Comparison of ENCODE assay signal across 17 cellular contexts in genomic region chr7:138254444-138254843, GRCh38.
DNase-seq lines count a peak whose midpoint lies in the region; ATAC-seq, FAIRE-seq and TF ChIP-seq lines count a peak whose summit lies in the region.
"Had no signal": no experiment of that assay in that cellular context is flagged by ENCODE, and none has a peak within 500 bp of the region (broad histone marks: within the 10 kb centered on the region; RNA-seq: fewer than 3 reads in every experiment).

No MANE protein-coding gene starts in this region.

- H3K9me3 ChIP-seq in H1 (ENCODE audit: insufficient read depth in 2 of 2, low read depth in 1 of 2, low read length in 1 of 2): no peaks in the 10 kb centered on the region

- H4K8ac ChIP-seq in H1 (ENCODE audit: extremely low read depth, insufficient read depth, low read length): no peak overlapping the region

- H3K23ac ChIP-seq in H1 (ENCODE audit: insufficient read length): no peak overlapping the region

- peaks cover 5% of the 10 kb centered on the region for H3K9me3 Mint-ChIP-seq in osteocyte (ENCODE audit: unreplicated experiment)
- H3K9me3 Mint-ChIP-seq in stimulated activated memory B cell treated with anti-CD40 and anti-IgM and Interleukin-4, amounts not matched to agents 10 μg/mL and 1 μg/mL and 100 μg/mL, for 72 hours: peaks cover 2% of the 10 kb centered on the region
- no peaks in the 10 kb centered on the region for H3K9me3 Mint-ChIP-seq in activated CD4-positive, alpha-beta memory T cell treated with anti-CD3 and anti-CD28 coated beads for 36 hours
- H3K9me3 Mint-ChIP-seq: CD4-positive, alpha-beta memory T cell had no signal

- no peaks in the 10 kb centered on the region for H3K27me3 ChIP-seq in H1 (replicated peaks in 1 of 4; ENCODE audit: control insufficient read depth in 3 of 4, extremely low read depth in 1 of 4, insufficient read depth in 3 of 4, low read length in 3 of 4)
- H3K27me3 ChIP-seq: BLaER1 had no signal

- H3K4me3 Mint-ChIP-seq in osteocyte (ENCODE audit: unreplicated experiment): no peak overlapping the region
- no peak overlapping the region for H3K4me3 Mint-ChIP-seq in stimulated activated memory B cell treated with anti-CD40 and anti-IgM and Interleukin-4, amounts not matched to agents 10 μg/mL and 1 μg/mL and 100 μg/mL, for 72 hours
- H3K4me3 Mint-ChIP-seq in activated CD4-positive, alpha-beta memory T cell treated with anti-CD3 and anti-CD28 coated beads for 36 hours: no peak overlapping the region
- H3K4me3 Mint-ChIP-seq: CD14-positive monocyte; CD4-positive, alpha-beta memory T cell had no signal

- no peaks in the 10 kb centered on the region for H4K20me1 ChIP-seq in H1 (replicated peaks in 1 of 2; ENCODE audit: control insufficient read depth in 1 of 2, insufficient read depth in 2 of 2, low read length in 2 of 2)
- H4K20me1 ChIP-seq: BLaER1 had no signal

- H3K4me2 ChIP-seq in H1 (ENCODE audit: insufficient read depth in 1 of 2, low read depth in 2 of 2, low read length in 2 of 2): no peak overlapping the region
- H3K4me2 ChIP-seq: BLaER1 had no signal

- no peak overlapping the region for H3K56ac ChIP-seq in H1 (replicated peaks; ENCODE audit: insufficient read length, low read depth, low read length)

- H4K91ac ChIP-seq in H1 (replicated peaks; ENCODE audit: insufficient read length, low read length): no peak overlapping the region

- H3K27ac ChIP-seq in H1 (ENCODE audit: low read depth, low read length): no peak overlapping the region
- H3K27ac ChIP-seq: BLaER1, HL-60 had no signal

- peak; percentile 21 to 45; a peak in 3 of 4 replicates for TF ChIP-seq RAD21 in H1 (IDR thresholded peaks at IDR 0.05 in 1 of 2, conservative IDR thresholded peaks at IDR 0.05 in 1 of 2; ENCODE audit: low read depth in 2 of 2, low read length in 2 of 2)

- no peak overlapping the region for H4K5ac ChIP-seq in H1 (ENCODE audit: insufficient read length, low read depth, low read length)

- peak; percentile 24 for DNase-seq in CMK (ENCODE audit: low read depth)
- DNase-seq in SK-MEL-5 (ENCODE audit: low read depth, low spot score): peak; percentile 17
- no peak for DNase-seq in H1 (ENCODE audit: low read depth in 1 of 2, low spot score in 2 of 2)
- peak; percentile 23 for DNase-seq in osteocyte (ENCODE audit: extremely low spot score, unreplicated experiment)
- no peak for DNase-seq in NCI-H187 (lab: John Stamatoyannopoulos, UW)
- DNase-seq in activated CD4-positive, alpha-beta memory T cell treated with anti-CD3 and anti-CD28 coated beads for 36 hours: no peak
- DNase-seq: 8988T; Calu3; CD4-positive, alpha-beta memory T cell; DMS79 treated with DMSO at 0.1 percent for 48 hours; GF-D8; IMR-90 had no signal

- no peak for FAIRE-seq in H1 (lab: Jason Lieb, UNC)

- H3K36me3 ChIP-seq in H1 (ENCODE audit: control insufficient read depth in 2 of 4, insufficient read depth in 4 of 4, low read length in 3 of 4): peaks cover 0 to 4% (median 0%) of the 10 kb centered on the region in 4 experiments; a peak in 1 of 8 replicates
- H3K36me3 ChIP-seq: BLaER1, HAP-1 had no signal

- TF ChIP-seq POLR2A in H1 (IDR thresholded peaks at IDR 0.05; ENCODE audit: control extremely low read depth in 1 of 2, low read depth in 2 of 2, low read length in 2 of 2): no peak

- peak overlapping the region; percentile 71 for H3K18ac ChIP-seq in H1 (ENCODE audit: extremely low read depth, low read length)

- no peak overlapping the region for H3K14ac ChIP-seq in H1 (ENCODE audit: insufficient read length)

- intact Hi-C loops in activated CD4-positive, alpha-beta memory T cell treated with anti-CD3 and anti-CD28 coated beads for 36 hours (cut with micrococcal nuclease): no loop called here

- peaks cover 0 to 3% (median 1%) of the 10 kb centered on the region in 4 experiments; a peak in 3 of 7 replicates for H3K4me1 ChIP-seq in H1 (replicated peaks in 1 of 4; ENCODE audit: control insufficient read depth in 3 of 4, insufficient read depth in 4 of 4, low read length in 3 of 4)
- H3K4me1 ChIP-seq: BLaER1 had no signal

- H3K27ac Mint-ChIP-seq in osteocyte (ENCODE audit: unreplicated experiment): no peak overlapping the region
- H3K27ac Mint-ChIP-seq in stimulated activated memory B cell treated with anti-CD40 and anti-IgM and Interleukin-4, amounts not matched to agents 10 μg/mL and 1 μg/mL and 100 μg/mL, for 72 hours: no peak overlapping the region
- no peak overlapping the region for H3K27ac Mint-ChIP-seq in activated CD4-positive, alpha-beta memory T cell treated with anti-CD3 and anti-CD28 coated beads for 36 hours
- H3K27ac Mint-ChIP-seq: CD14-positive monocyte; CD4-positive, alpha-beta memory T cell had no signal

- no peaks in the 10 kb centered on the region for H3K36me3 Mint-ChIP-seq in osteocyte (ENCODE audit: unreplicated experiment)
- no peaks in the 10 kb centered on the region for H3K36me3 Mint-ChIP-seq in stimulated activated memory B cell treated with anti-CD40 and anti-IgM and Interleukin-4, amounts not matched to agents 10 μg/mL and 1 μg/mL and 100 μg/mL, for 72 hours
- H3K36me3 Mint-ChIP-seq in activated CD4-positive, alpha-beta memory T cell treated with anti-CD3 and anti-CD28 coated beads for 36 hours: no peaks in the 10 kb centered on the region
- H3K36me3 Mint-ChIP-seq: CD14-positive monocyte had no signal

- H2BK20ac ChIP-seq in H1 (ENCODE audit: low read length): peak overlapping the region; percentile 86; the same call in 1 of the 2 replicates

- TF ChIP-seq EP300 in H1 (IDR thresholded peaks at IDR 0.05; ENCODE audit: borderline replicate concordance in 1 of 2, low read depth in 2 of 2, low read length in 2 of 2): no peak

- H2BK120ac ChIP-seq in H1 (replicated peaks; ENCODE audit: low read depth, low read length): no peak overlapping the region

- H3K79me2 ChIP-seq in H1 (ENCODE audit: control insufficient read depth in 1 of 2, insufficient read depth in 2 of 2, low read length in 2 of 2): no peaks in the 10 kb centered on the region

- no peak overlapping the region for H3K4me3 ChIP-seq in H1 (ENCODE audit: extremely low read depth in 1 of 4, insufficient read depth in 2 of 4, low read depth in 3 of 4, low read length in 4 of 4)
- H3K4me3 ChIP-seq: BLaER1, HAP-1 had no signal

- H3K4me1 Mint-ChIP-seq in osteocyte (ENCODE audit: unreplicated experiment): peaks cover 5% of the 10 kb centered on the region
- no peaks in the 10 kb centered on the region for H3K4me1 Mint-ChIP-seq in stimulated activated memory B cell treated with anti-CD40 and anti-IgM and Interleukin-4, amounts not matched to agents 10 μg/mL and 1 μg/mL and 100 μg/mL, for 72 hours
- peaks cover 4% of the 10 kb centered on the region for H3K4me1 Mint-ChIP-seq in activated CD4-positive, alpha-beta memory T cell treated with anti-CD3 and anti-CD28 coated beads for 36 hours (ENCODE audit: low read depth)

- no peak overlapping the region for H2AK5ac ChIP-seq in H1 (ENCODE audit: low read depth, low read length)

- H2BK12ac ChIP-seq in H1 (ENCODE audit: low read depth, low read length): no peak overlapping the region; the same call in 1 of the 2 replicates

- H3K9ac ChIP-seq in H1 (replicated peaks in 1 of 4; ENCODE audit: extremely low read depth in 1 of 4, low read depth in 3 of 4, low read length in 3 of 4): no peak overlapping the region
- H3K9ac ChIP-seq: BLaER1 had no signal

- in situ Hi-C loops in SK-MEL-5 (cut with HindIII; ENCODE audit: low pct_unique_long_range_greater_than_20kb, low sequenced_read_pairs): no loop called here

- POLR2A ChIA-PET in H1 (lab: Charles Lee; ENCODE audit: partially characterized antibody): no interaction called here
- POLR2A ChIA-PET in activated CD4-positive, alpha-beta memory T cell treated with anti-CD3 and anti-CD28 coated beads for 36 hours (lab: Charles Lee): no interaction called here

- WGBS in H1 (ENCODE audit: extremely low coverage in 1 of 2, insufficient coverage in 1 of 2, insufficient read length in 1 of 2, insufficient replicate concordance in 2 of 2, low coverage in 1 of 2, low lambda C conversion rate in 2 of 2, missing lambda C conversion rate in 1 of 2), 2 experiments: 92% methylated on average over 5 of the region's 5 CpGs; no CpG with 5 or more reads in 1 of the 2 experiments

- no peak for ATAC-seq in stimulated activated memory B cell treated with anti-CD40 and anti-IgM and Interleukin-4, amounts not matched to agents 10 μg/mL and 1 μg/mL and 100 μg/mL, for 72 hours

- no peak overlapping the region for H2AFZ ChIP-seq in H1 (ENCODE audit: low read length)

- no peak overlapping the region for H2BK15ac ChIP-seq in H1 (ENCODE audit: low read length)

- H3K79me1 ChIP-seq in H1 (ENCODE audit: low read depth, low read length): no peaks in the 10 kb centered on the region

- CTCF ChIA-PET in H1 (lab: Charles Lee; ENCODE audit: partially characterized antibody): interaction anchor here (0.6 kb wide), 1 partner anchor 88 kb away, joined by 3 read pairs; no protein-coding TSS in a partner anchor
- CTCF ChIA-PET in activated CD4-positive, alpha-beta memory T cell treated with anti-CD3 and anti-CD28 coated beads for 36 hours (lab: Charles Lee): no interaction called here

- H2BK5ac ChIP-seq in H1 (ENCODE audit: low read depth, low read length): no peak overlapping the region

- TF ChIP-seq CTCF in H1 (IDR thresholded peaks at IDR 0.05; ENCODE audit: control extremely low read depth in 1 of 3, insufficient read depth in 1 of 3, low read depth in 1 of 3, low read length in 3 of 3): peak in 1 of 3 experiments; percentile 12; a peak in 1 of 4 replicates
- no peak for TF ChIP-seq CTCF in osteocyte (IDR thresholded peaks at IDR 0.05)

- no peaks in the 10 kb centered on the region for H3K23me2 ChIP-seq in H1 (ENCODE audit: low read depth, low read length)

- H3K4ac ChIP-seq in H1 (replicated peaks; ENCODE audit: insufficient read length, low read depth, low read length): no peak overlapping the region

- no peaks in the 10 kb centered on the region for H3K27me3 Mint-ChIP-seq in osteocyte (ENCODE audit: unreplicated experiment)
- H3K27me3 Mint-ChIP-seq in stimulated activated memory B cell treated with anti-CD40 and anti-IgM and Interleukin-4, amounts not matched to agents 10 μg/mL and 1 μg/mL and 100 μg/mL, for 72 hours: no peaks in the 10 kb centered on the region
- peaks cover 3% of the 10 kb centered on the region for H3K27me3 Mint-ChIP-seq in activated CD4-positive, alpha-beta memory T cell treated with anti-CD3 and anti-CD28 coated beads for 36 hours

TF ChIP-seq in H1, 55 proteins besides CTCF, POLR2A, EP300 and RAD21 (continues in another document):
- TF ChIP-seq NRF1 (IDR thresholded peaks at IDR 0.05; ENCODE audit: low read depth, low read length) (no peak), ASH2L (IDR thresholded peaks at IDR 0.05; ENCODE audit: low read length) (no peak), TAF7 (optimal IDR thresholded peaks at IDR 0.05; ENCODE audit: borderline replicate concordance, low read depth, low read length) (no peak), RNF2 (IDR thresholded peaks at IDR 0.05; ENCODE audit: borderline replicate concordance, low read depth, low read length, missing control alignments, poor library complexity, severe bottlenecking) (no peak), RXRA (IDR thresholded peaks at IDR 0.05; ENCODE audit: insufficient read depth, low read depth, low read length) (no peak), NANOG (IDR thresholded peaks at IDR 0.05; ENCODE audit: insufficient read depth, low read depth, low read length, poor library complexity, severe bottlenecking) (no peak), SP2 (IDR thresholded peaks at IDR 0.05; ENCODE audit: low read length) (no peak), GTF2F1 (IDR thresholded peaks at IDR 0.05; ENCODE audit: borderline replicate concordance, low read depth, low read length) (no peak)

Comparison
In these comparisons a context has a peak if more than half of its experiments do, and no peak if none do; other contexts are left out.
1. DNase-seq: peak in CMK (single experiment), SK-MEL-5 (single experiment) and osteocyte (single experiment); none in H1 (0 of 2), NCI-H187 (0 of 2) and activated CD4-positive, alpha-beta memory T cell treated with anti-CD3 and anti-CD28 coated beads for 36 hours (single experiment).